1 cellular context compared by ENCODE assay signal in the genomic region with DNA sequence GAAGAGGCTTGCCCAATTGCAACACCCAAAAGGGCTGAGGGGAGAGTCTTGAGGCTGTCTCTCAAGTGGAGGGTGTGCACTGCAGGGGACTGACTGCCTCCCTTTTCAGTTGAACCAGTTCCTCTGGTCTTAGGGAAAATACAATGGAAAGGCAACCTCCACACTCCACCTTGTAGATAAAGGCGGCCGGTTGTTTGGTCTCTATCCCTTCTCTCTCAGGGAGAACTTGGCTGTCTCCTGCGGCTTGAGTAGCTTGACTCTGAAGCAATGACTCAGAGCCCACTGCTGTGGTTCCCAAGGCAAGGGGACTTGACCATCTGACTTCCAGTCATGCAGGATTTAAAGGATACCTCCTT.
TF ChIP-seq lines count a peak whose summit lies in the region.

No MANE protein-coding gene starts in this region.

TF ChIP-seq in WTC11, 78 proteins besides CTCF, POLR2A, EP300 and RAD21 (continued from another document):
- TF ChIP-seq, protein P1, sequence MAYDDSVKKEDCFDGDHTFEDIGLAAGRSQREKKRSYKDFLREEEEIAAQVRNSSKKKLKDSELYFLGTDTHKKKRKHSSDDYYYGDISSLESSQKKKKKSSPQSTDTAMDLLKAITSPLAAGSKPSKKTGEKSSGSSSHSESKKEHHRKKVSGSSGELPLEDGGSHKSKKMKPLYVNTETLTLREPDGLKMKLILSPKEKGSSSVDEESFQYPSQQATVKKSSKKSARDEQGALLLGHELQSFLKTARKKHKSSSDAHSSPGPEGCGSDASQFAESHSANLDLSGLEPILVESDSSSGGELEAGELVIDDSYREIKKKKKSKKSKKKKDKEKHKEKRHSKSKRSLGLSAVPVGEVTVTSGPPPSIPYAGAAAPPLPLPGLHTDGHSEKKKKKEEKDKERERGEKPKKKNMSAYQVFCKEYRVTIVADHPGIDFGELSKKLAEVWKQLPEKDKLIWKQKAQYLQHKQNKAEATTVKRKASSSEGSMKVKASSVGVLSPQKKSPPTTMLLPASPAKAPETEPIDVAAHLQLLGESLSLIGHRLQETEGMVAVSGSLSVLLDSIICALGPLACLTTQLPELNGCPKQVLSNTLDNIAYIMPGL (CRISPR knock-in tag; IDR thresholded peaks at IDR 0.05): no peak
- TF ChIP-seq ZNF263 (CRISPR knock-in tag; IDR thresholded peaks at IDR 0.05; ENCODE audit: low read depth): no peak
- TF ChIP-seq HMGA2 (CRISPR knock-in tag; IDR thresholded peaks at IDR 0.05): no peak
- TF ChIP-seq, protein P2, sequence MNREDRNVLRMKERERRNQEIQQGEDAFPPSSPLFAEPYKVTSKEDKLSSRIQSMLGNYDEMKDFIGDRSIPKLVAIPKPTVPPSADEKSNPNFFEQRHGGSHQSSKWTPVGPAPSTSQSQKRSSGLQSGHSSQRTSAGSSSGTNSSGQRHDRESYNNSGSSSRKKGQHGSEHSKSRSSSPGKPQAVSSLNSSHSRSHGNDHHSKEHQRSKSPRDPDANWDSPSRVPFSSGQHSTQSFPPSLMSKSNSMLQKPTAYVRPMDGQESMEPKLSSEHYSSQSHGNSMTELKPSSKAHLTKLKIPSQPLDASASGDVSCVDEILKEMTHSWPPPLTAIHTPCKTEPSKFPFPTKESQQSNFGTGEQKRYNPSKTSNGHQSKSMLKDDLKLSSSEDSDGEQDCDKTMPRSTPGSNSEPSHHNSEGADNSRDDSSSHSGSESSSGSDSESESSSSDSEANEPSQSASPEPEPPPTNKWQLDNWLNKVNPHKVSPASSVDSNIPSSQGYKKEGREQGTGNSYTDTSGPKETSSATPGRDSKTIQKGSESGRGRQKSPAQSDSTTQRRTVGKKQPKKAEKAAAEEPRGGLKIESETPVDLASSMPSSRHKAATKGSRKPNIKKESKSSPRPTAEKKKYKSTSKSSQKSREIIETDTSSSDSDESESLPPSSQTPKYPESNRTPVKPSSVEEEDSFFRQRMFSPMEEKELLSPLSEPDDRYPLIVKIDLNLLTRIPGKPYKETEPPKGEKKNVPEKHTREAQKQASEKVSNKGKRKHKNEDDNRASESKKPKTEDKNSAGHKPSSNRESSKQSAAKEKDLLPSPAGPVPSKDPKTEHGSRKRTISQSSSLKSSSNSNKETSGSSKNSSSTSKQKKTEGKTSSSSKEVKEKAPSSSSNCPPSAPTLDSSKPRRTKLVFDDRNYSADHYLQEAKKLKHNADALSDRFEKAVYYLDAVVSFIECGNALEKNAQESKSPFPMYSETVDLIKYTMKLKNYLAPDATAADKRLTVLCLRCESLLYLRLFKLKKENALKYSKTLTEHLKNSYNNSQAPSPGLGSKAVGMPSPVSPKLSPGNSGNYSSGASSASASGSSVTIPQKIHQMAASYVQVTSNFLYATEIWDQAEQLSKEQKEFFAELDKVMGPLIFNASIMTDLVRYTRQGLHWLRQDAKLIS (CRISPR knock-in tag; IDR thresholded peaks at IDR 0.05; ENCODE audit: borderline replicate concordance): no peak
- no peak for TF ChIP-seq RORB (CRISPR knock-in tag; IDR thresholded peaks at IDR 0.05)
- no peak for TF ChIP-seq ZNF671 (CRISPR knock-in tag; IDR thresholded peaks at IDR 0.05)
TF ChIP-seq in WTC11: peak in this region for 0.
